In the genomic region with DNA sequence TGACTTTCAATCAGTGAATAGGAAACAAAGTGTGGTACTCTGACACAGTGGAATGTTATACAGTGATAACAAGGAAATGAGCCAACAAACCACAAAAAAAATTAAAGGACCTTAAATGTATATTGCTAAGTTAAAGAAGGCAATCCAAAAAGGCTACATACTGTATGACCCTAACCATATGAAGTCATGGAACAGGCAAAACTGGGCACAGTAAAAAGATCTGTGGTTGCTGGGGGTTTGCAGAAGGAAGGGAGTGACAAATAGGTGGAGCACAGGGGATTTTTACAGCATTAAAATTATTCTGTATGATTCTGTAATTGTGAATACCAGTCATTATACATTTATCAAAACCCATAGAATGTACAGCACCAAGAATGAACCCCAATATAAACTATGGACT, we compare ENCODE assay signal across 27 cellular contexts.
"Had no signal": no experiment of that assay in that cellular context is flagged by ENCODE, and none has a peak within 500 bp of the region (broad histone marks: within the 10 kb centered on the region; RNA-seq: fewer than 3 reads in every experiment).

No MANE protein-coding gene starts in this region.

- ATAC-seq: effector memory CD8-positive, alpha-beta T cell; heart right ventricle; left cardiac atrium; left lung; mucosa of descending colon; natural killer cell treated with Interleukin-12 subunit alpha and Interleukin-12 subunit beta and Interleukin-15 and Interleukin-18, amount 100 ng/mL, for 72 hours; stimulated activated naive B cell treated with anti-CD40 and anti-IgM and Interleukin-4, amounts not matched to agents 10 μg/mL and 1 μg/mL and 100 μg/mL, for 72 hours had no signal

- H3K79me2 ChIP-seq: parathyroid adenoma had no signal

- H3K9me3 ChIP-seq: esophagus squamous epithelium, heart right ventricle, left lung, mucosa of descending colon, prostate gland, right atrium auricular region, sigmoid colon, stomach, testis, tibial artery had no signal

- H3K27ac Mint-ChIP-seq: effector memory CD8-positive, alpha-beta T cell; mesothelial cell of epicardium; naive B cell; natural killer cell treated with Interleukin-12 subunit alpha and Interleukin-12 subunit beta and Interleukin-15 and Interleukin-18, amount 100 ng/mL, for 72 hours; neural progenitor cell; stimulated activated naive B cell treated with anti-CD40 and anti-IgM and Interleukin-4, amounts not matched to agents 10 μg/mL and 1 μg/mL and 100 μg/mL, for 72 hours; type B pancreatic cell had no signal

- FAIRE-seq: endometrium, islet of Langerhans had no signal

- H3K4me1 Mint-ChIP-seq: naive B cell; neural progenitor cell; stimulated activated naive B cell treated with anti-CD40 and anti-IgM and Interleukin-4, amounts not matched to agents 10 μg/mL and 1 μg/mL and 100 μg/mL, for 72 hours had no signal

- DNase-seq: cortex of kidney; effector memory CD8-positive, alpha-beta T cell; erythroblast; esophagus squamous epithelium; foreskin melanocyte; glutamatergic neuron; heart right ventricle; hippocampal formation; left cardiac atrium; left lung; mesenchymal stem cell; mucosa of descending colon; naive B cell; sigmoid colon; stimulated activated naive B cell treated with anti-CD40 and anti-IgM and Interleukin-4, amounts not matched to agents 10 μg/mL and 1 μg/mL and 100 μg/mL, for 72 hours; stomach; testis; tibial artery had no signal

- H3K9me3 Mint-ChIP-seq: effector memory CD8-positive, alpha-beta T cell; mesothelial cell of epicardium; naive B cell; natural killer cell treated with Interleukin-12 subunit alpha and Interleukin-12 subunit beta and Interleukin-15 and Interleukin-18, amount 100 ng/mL, for 72 hours; neural progenitor cell; stimulated activated naive B cell treated with anti-CD40 and anti-IgM and Interleukin-4, amounts not matched to agents 10 μg/mL and 1 μg/mL and 100 μg/mL, for 72 hours; type B pancreatic cell had no signal

- H3K4me3 ChIP-seq: esophagus squamous epithelium, heart right ventricle, left lung, mucosa of descending colon, neural progenitor cell, prostate gland, right atrium auricular region, sigmoid colon, stomach, testis, tibial artery had no signal

- H3K27me3 Mint-ChIP-seq: effector memory CD8-positive, alpha-beta T cell; naive B cell; natural killer cell treated with Interleukin-12 subunit alpha and Interleukin-12 subunit beta and Interleukin-15 and Interleukin-18, amount 100 ng/mL, for 72 hours; stimulated activated naive B cell treated with anti-CD40 and anti-IgM and Interleukin-4, amounts not matched to agents 10 μg/mL and 1 μg/mL and 100 μg/mL, for 72 hours; type B pancreatic cell had no signal

- H3K9ac ChIP-seq: neural progenitor cell, parathyroid adenoma had no signal

- H3K36me3 Mint-ChIP-seq: mesothelial cell of epicardium; naive B cell; natural killer cell treated with Interleukin-12 subunit alpha and Interleukin-12 subunit beta and Interleukin-15 and Interleukin-18, amount 100 ng/mL, for 72 hours; neural progenitor cell; stimulated activated naive B cell treated with anti-CD40 and anti-IgM and Interleukin-4, amounts not matched to agents 10 μg/mL and 1 μg/mL and 100 μg/mL, for 72 hours; type B pancreatic cell had no signal

- H3K36me3 ChIP-seq: esophagus squamous epithelium, heart right ventricle, left lung, neural progenitor cell, prostate gland, right atrium auricular region, sigmoid colon, stomach, tibial artery had no signal

- H3K27ac ChIP-seq: esophagus squamous epithelium, heart right ventricle, left lung, neural progenitor cell, parathyroid adenoma, prostate gland, right atrium auricular region, sigmoid colon, stomach, testis, tibial artery had no signal

- H3K4me1 ChIP-seq: esophagus squamous epithelium, heart right ventricle, left lung, neural progenitor cell, parathyroid adenoma, prostate gland, right atrium auricular region, sigmoid colon, stomach, testis, tibial artery had no signal

- H2AFZ ChIP-seq: neural progenitor cell, parathyroid adenoma had no signal

- H3K27me3 ChIP-seq: esophagus squamous epithelium, heart right ventricle, left lung, neural progenitor cell, right atrium auricular region, sigmoid colon, stomach, testis, tibial artery had no signal

- H3K4me2 ChIP-seq: neural progenitor cell had no signal

- H3K4me3 Mint-ChIP-seq: effector memory CD8-positive, alpha-beta T cell; mesothelial cell of epicardium; naive B cell; natural killer cell treated with Interleukin-12 subunit alpha and Interleukin-12 subunit beta and Interleukin-15 and Interleukin-18, amount 100 ng/mL, for 72 hours; neural progenitor cell; stimulated activated naive B cell treated with anti-CD40 and anti-IgM and Interleukin-4, amounts not matched to agents 10 μg/mL and 1 μg/mL and 100 μg/mL, for 72 hours; type B pancreatic cell had no signal
